Comparison of ENCODE assay signal across 8 cellular contexts in genomic region chr12:132986885-132987225, GRCh38. TPM values are rescaled to one million over a fixed set of nuclear protein-coding genes. Genes with fewer than 3 reads are reported as not detected.
A peak's percentile ranks its signal among the peaks of the same experiment; 100 is the strongest.
DNase-seq lines count a peak whose midpoint lies in the region; ATAC-seq and TF ChIP-seq lines count a peak whose summit lies in the region.

No MANE protein-coding gene starts in this region.

- no peak for TF ChIP-seq CTCF in body of pancreas (IDR thresholded peaks at IDR 0.05)

- H3K23ac ChIP-seq in mesenchymal stem cell (ENCODE audit: low read length in 2 of 2), result no peak overlapping the region

- H2BK120ac ChIP-seq in mesenchymal stem cell (ENCODE audit: low read depth, low read length), result no peak overlapping the region

- H3K4me3 ChIP-seq in HUES6 (ENCODE audit: low read depth, low read length) (peak overlapping the region; percentile 95), body of pancreas (peak overlapping the region; percentile 42 to 94), mesenchymal stem cell (ENCODE audit: insufficient read depth in 1 of 2, low read depth in 1 of 2, low read length in 2 of 2) (peak overlapping the region; percentile 93 to 100)

- H3K9ac ChIP-seq in HUES6 (ENCODE audit: low read length) (peak overlapping the region; percentile 85), mesenchymal stem cell (ENCODE audit: low read length) (peak overlapping the region; percentile 94)

- no peaks in the 10 kb centered on the region for H3K27me3 ChIP-seq in HUES6 (ENCODE audit: control insufficient read depth, insufficient read depth, low read length)
- no peaks in the 10 kb centered on the region for H3K27me3 ChIP-seq in body of pancreas
- no peaks in the 10 kb centered on the region for H3K27me3 ChIP-seq in mesenchymal stem cell (ENCODE audit: control insufficient read depth in 1 of 2, insufficient read depth in 1 of 2, low read length in 2 of 2)

- no peak overlapping the region for H2BK5ac ChIP-seq in mesenchymal stem cell (ENCODE audit: low read depth, low read length, poor library complexity, severe bottlenecking)

- no peak for TF ChIP-seq POLR2A in body of pancreas (IDR thresholded peaks at IDR 0.05)

- H3K9me3 ChIP-seq in HUES6 (ENCODE audit: control insufficient read depth, insufficient read depth, low read depth, low read length) (peaks cover 62% of the 10 kb centered on the region), body of pancreas (no peaks in the 10 kb centered on the region), mesenchymal stem cell (ENCODE audit: control insufficient read depth, low read length) (peaks cover 42% of the 10 kb centered on the region)

- H3K4me2 ChIP-seq in mesenchymal stem cell (ENCODE audit: low read length, poor library complexity, severe bottlenecking), result peak overlapping the region; percentile 81

- H2BK15ac ChIP-seq in mesenchymal stem cell (ENCODE audit: low read depth, poor library complexity, severe bottlenecking), result no peak overlapping the region

- no peak overlapping the region for H4K8ac ChIP-seq in mesenchymal stem cell (ENCODE audit: low read length)

- peaks cover 9% of the 10 kb centered on the region for H3K36me3 ChIP-seq in HUES6 (ENCODE audit: control insufficient read depth, insufficient read depth, low read length)
- no peaks in the 10 kb centered on the region for H3K36me3 ChIP-seq in body of pancreas (replicated peaks in 1 of 2; ENCODE audit: insufficient read depth in 1 of 2, low read depth in 2 of 2)
- H3K36me3 ChIP-seq in mesenchymal stem cell (ENCODE audit: control insufficient read depth in 1 of 2, insufficient read depth in 2 of 2, low read depth in 1 of 2, low read length in 2 of 2), result peaks cover 17 to 18% of the 10 kb centered on the region in 2 experiments

- H3K27ac ChIP-seq in HUES6 (ENCODE audit: low read depth, low read length) (peak overlapping the region; percentile 7; the same call in 1 of the 2 replicates), body of pancreas (peak overlapping the region; percentile 65 to 89 (median 78)), mesenchymal stem cell (ENCODE audit: low read length, poor library complexity, severe bottlenecking) (peak overlapping the region; percentile 2)

- H4K91ac ChIP-seq in mesenchymal stem cell (ENCODE audit: low read length), result no peak overlapping the region

- no peaks in the 10 kb centered on the region for H3K4me1 ChIP-seq in HUES6 (ENCODE audit: control insufficient read depth, insufficient read depth, low read length)
- H3K4me1 ChIP-seq in body of pancreas, result peaks cover 18% of the 10 kb centered on the region
- H3K4me1 ChIP-seq in mesenchymal stem cell (ENCODE audit: control insufficient read depth, insufficient read depth, low read depth, low read length), result peaks cover 5% of the 10 kb centered on the region

- H3K79me1 ChIP-seq in mesenchymal stem cell (replicated peaks; ENCODE audit: low read length, poor library complexity, severe bottlenecking), result peaks cover 6% of the 10 kb centered on the region

- WGBS in body of pancreas, 2 donors, result 4% methylated on average over 6 to 11 of the region's 11 CpGs
- WGBS in mesenchymal stem cell, result 18% methylated on average over 11 of the region's 11 CpGs

- no peak overlapping the region for H2AK5ac ChIP-seq in mesenchymal stem cell (ENCODE audit: low read length, severe bottlenecking)

- no peak overlapping the region for H3K14ac ChIP-seq in mesenchymal stem cell (ENCODE audit: low read length in 2 of 2)

- DNase-seq in body of pancreas (no peak), mesenchymal stem cell (no peak), hippocampal formation (lab: John Stamatoyannopoulos, UW) (no peak), amniotic stem cell (lab: John Stamatoyannopoulos, UW) (no peak), globus pallidus (ENCODE audit: low spot score) (no peak)

- H2BK12ac ChIP-seq in mesenchymal stem cell (ENCODE audit: low read length in 2 of 2), result no peak overlapping the region

- H3K18ac ChIP-seq in mesenchymal stem cell (ENCODE audit: low read depth in 1 of 2, low read length in 2 of 2), result no peak overlapping the region

- H2AFZ ChIP-seq in mesenchymal stem cell (ENCODE audit: low read depth, low read length), result no peak overlapping the region

- ATAC-seq in GM18498 (IDR thresholded peaks at IDR 0.05; ENCODE audit: unreplicated experiment) (peak; percentile 16), body of pancreas (no peak), GM21576 (IDR thresholded peaks at IDR 0.05; ENCODE audit: unreplicated experiment) (no peak)

- intact Hi-C loops in body of pancreas (cut with DNase I), result no loop called here

- H3K4ac ChIP-seq in mesenchymal stem cell (ENCODE audit: low read depth in 1 of 2, low read length in 2 of 2), result no peak overlapping the region

RNA-seq across cellular contexts. Expression of gene ZNF26, which starts 0.7 kb away (rescaled TPM):
- total RNA-seq in body of pancreas, result 1 to 10 TPM; 7.5 to 8.6 TPM
- polyA plus RNA-seq in mesenchymal stem cell (2013, experiment 1 of 2), result 3.5 TPM
- 3.1 TPM for polyA plus RNA-seq in mesenchymal stem cell (2013, experiment 2 of 2)

RNA-seq across cellular contexts. Expression of gene ZNF605, which starts 30.7 kb away (rescaled TPM):
- total RNA-seq in body of pancreas, result 10 to 100 TPM; 10.4 to 18.1 TPM
- 5.0 TPM for polyA plus RNA-seq in mesenchymal stem cell (2013, experiment 1 of 2)
- 6.1 TPM for polyA plus RNA-seq in mesenchymal stem cell (2013, experiment 2 of 2)

RNA-seq across cellular contexts. Expression of gene ZNF84, which starts 50.5 kb away (rescaled TPM):
- total RNA-seq in body of pancreas, result 10 to 100 TPM; 10.2 to 22.1 TPM
- 14.9 TPM for polyA plus RNA-seq in mesenchymal stem cell (2013, experiment 1 of 2)
- polyA plus RNA-seq in mesenchymal stem cell (2013, experiment 2 of 2), result 13.9 TPM

Comparison
In these comparisons a context has a peak if more than half of its experiments do, and no peak if none do; other contexts are left out.
1. H3K27ac ChIP-seq: peak in every context shown above with its lines; median percentile 78 in body of pancreas; 7 in HUES6; 2 in mesenchymal stem cell.